Comparison of ENCODE assay signal across 8 cellular contexts in the genomic region with DNA sequence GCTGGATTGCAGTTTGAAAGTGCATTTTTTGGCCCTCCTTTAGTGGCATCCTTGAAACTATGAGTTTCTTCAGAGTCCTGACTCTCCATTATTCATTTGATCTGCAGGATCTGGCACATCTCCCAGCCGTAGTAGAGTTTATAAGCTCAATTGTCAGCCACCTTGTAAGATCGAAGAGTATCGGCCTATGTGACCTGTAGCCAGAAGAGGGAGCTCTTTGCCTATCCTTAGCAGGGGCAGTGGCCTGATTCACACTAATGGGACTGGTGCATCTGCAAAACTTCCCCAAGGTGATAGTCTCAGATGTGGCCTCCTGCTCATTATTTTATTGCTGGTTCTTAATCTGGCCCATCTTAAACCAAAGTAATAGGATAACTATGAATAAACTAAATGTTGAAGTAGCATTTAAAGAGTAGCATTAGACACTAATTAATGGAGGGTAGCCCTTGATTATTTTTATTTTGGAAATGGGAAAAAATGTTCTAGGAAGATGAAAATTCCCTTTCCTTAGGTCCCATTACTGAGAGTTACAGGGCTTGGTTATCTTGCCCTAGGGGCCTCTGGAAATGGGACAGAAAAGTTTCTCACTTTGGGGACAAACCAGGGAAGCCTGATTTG. TPM values are rescaled to one million over a fixed set of nuclear protein-coding genes. Genes with fewer than 3 reads are reported as not detected.
DNase-seq lines count a peak whose midpoint lies in the region; ATAC-seq and TF ChIP-seq lines count a peak whose summit lies in the region.

No MANE protein-coding gene starts in this region.

- no peak overlapping the region for H2AFZ ChIP-seq in GM23248

- H3K9me3 Mint-ChIP-seq in activated T-helper 2 cell treated with anti-CD3 and anti-CD28 coated beads, Interferon-gamma antibody, Interleukin-2, Interleukin-4, amounts not matched to agents 10 μg/mL and 5 μg/mL and 100 μg/mL, durations not matched to agents 14 hours and 24 hours and 36 hours = no peaks in the 10 kb centered on the region

- H3K4me3 Mint-ChIP-seq in activated T-helper 2 cell treated with anti-CD3 and anti-CD28 coated beads, Interferon-gamma antibody, Interleukin-2, Interleukin-4, amounts not matched to agents 10 μg/mL and 5 μg/mL and 100 μg/mL, durations not matched to agents 14 hours and 24 hours and 36 hours (ENCODE audit: low read depth) = no peak overlapping the region

- in situ Hi-C loops in GM23248 (cut with MboI) = no loop called here

- no peaks in the 10 kb centered on the region for H3K27me3 Mint-ChIP-seq in activated T-helper 2 cell treated with anti-CD3 and anti-CD28 coated beads, Interferon-gamma antibody, Interleukin-2, Interleukin-4, amounts not matched to agents 10 μg/mL and 5 μg/mL and 100 μg/mL, durations not matched to agents 14 hours and 24 hours and 36 hours (ENCODE audit: low read depth)

- H3K4me3 ChIP-seq in GM23248 = no peak overlapping the region
- no peak overlapping the region for H3K4me3 ChIP-seq in psoas muscle

- no peaks in the 10 kb centered on the region for H3K9me2 ChIP-seq in GM23248 (ENCODE audit: insufficient read depth)

- no peaks in the 10 kb centered on the region for H3K4me1 ChIP-seq in GM23248 (ENCODE audit: insufficient read depth)
- H3K4me1 ChIP-seq in psoas muscle = no peaks in the 10 kb centered on the region

- peaks cover 10% of the 10 kb centered on the region for H3K4me1 Mint-ChIP-seq in activated T-helper 2 cell treated with anti-CD3 and anti-CD28 coated beads, Interferon-gamma antibody, Interleukin-2, Interleukin-4, amounts not matched to agents 10 μg/mL and 5 μg/mL and 100 μg/mL, durations not matched to agents 14 hours and 24 hours and 36 hours (ENCODE audit: low read depth)

- peak; percentile 50 for TF ChIP-seq CTCF in psoas muscle (IDR thresholded peaks at IDR 0.05)

- H3K36me3 Mint-ChIP-seq in activated T-helper 2 cell treated with anti-CD3 and anti-CD28 coated beads, Interferon-gamma antibody, Interleukin-2, Interleukin-4, amounts not matched to agents 10 μg/mL and 5 μg/mL and 100 μg/mL, durations not matched to agents 14 hours and 24 hours and 36 hours (ENCODE audit: low read depth) = peaks cover 23% of the 10 kb centered on the region

- DNase-seq in GM04504 (ENCODE audit: low read depth) = peak; percentile 33
- DNase-seq in GM23248 = peak; percentile 78
- DNase-seq in RKO (ENCODE audit: low spot score) = peak; percentile 55
- peak; percentile 53 for DNase-seq in activated T-helper 2 cell treated with anti-CD3 and anti-CD28 coated beads, Interferon-gamma antibody, Interleukin-2, Interleukin-4, amounts not matched to agents 10 μg/mL and 5 μg/mL and 100 μg/mL, durations not matched to agents 14 hours and 24 hours and 36 hours (ENCODE audit: low spot score)
- DNase-seq in glomerular endothelial cell (ENCODE audit: extremely low read depth, low read depth, low spot score) = peak; percentile 39
- DNase-seq in psoas muscle = no peak
- DNase-seq in T1000 (lab: John Stamatoyannopoulos, UW) = no peak

- no peaks in the 10 kb centered on the region for H3K79me2 ChIP-seq in GM23248 (ENCODE audit: insufficient read depth)

- 58 to 61% methylated on average over 3 of the region's 3 CpGs for WGBS in GM23248 (ENCODE audit: low coverage in 1 of 2, low lambda C conversion rate in 2 of 2, missing lambda C conversion rate in 2 of 2), 2 experiments
- WGBS in psoas muscle, 3 donors = 22 to 41% (median 29%) methylated on average over 3 of the region's 3 CpGs

- H3K36me3 ChIP-seq in GM23248 (ENCODE audit: low read depth) (no peaks in the 10 kb centered on the region; the same call in 1 of the 2 replicates), KOPT-K1 (ENCODE audit: insufficient read depth, low read length) (no peaks in the 10 kb centered on the region), psoas muscle (ENCODE audit: insufficient read depth in 1 of 2, low read depth in 1 of 2) (no peaks in the 10 kb centered on the region)

- no peaks in the 10 kb centered on the region for H3K9me3 ChIP-seq in GM23248 (ENCODE audit: low read depth)
- no peaks in the 10 kb centered on the region for H3K9me3 ChIP-seq in KOPT-K1 (ENCODE audit: insufficient read depth, low read length, poor library complexity, severe bottlenecking)
- no peaks in the 10 kb centered on the region for H3K9me3 ChIP-seq in psoas muscle

- intact Hi-C loops in activated T-helper 2 cell treated with anti-CD3 and anti-CD28 coated beads, Interferon-gamma antibody, Interleukin-2, Interleukin-4, amounts not matched to agents 10 μg/mL and 5 μg/mL and 100 μg/mL, durations not matched to agents 14 hours and 24 hours and 36 hours (cut with micrococcal nuclease) = loop anchor here (2.0 to 5.0 kb wide), 3 partner anchors 180 to 405 kb away; partner anchors contain the start of gene SLC9C1
- intact Hi-C loops in psoas muscle (cut with DNase I) = loop anchor here in 1 of 2 donors (10.0 kb wide), 1 partner anchor 423 kb away; no protein-coding TSS in a partner anchor

- H3K4me2 ChIP-seq in GM23248 (ENCODE audit: unreplicated experiment) = no peak overlapping the region

- H3F3A ChIP-seq in GM23248 (ENCODE audit: insufficient read depth) = no peaks in the 10 kb centered on the region

- no peak overlapping the region for H3K27ac ChIP-seq in GM23248
- peak overlapping the region; percentile 95 for H3K27ac ChIP-seq in KOPT-K1 (ENCODE audit: low read depth, low read length, poor library complexity, severe bottlenecking)
- H3K27ac ChIP-seq in psoas muscle = no peak overlapping the region

- peak in 3 of 4 donors; percentile 48 to 66 (median 59) for ATAC-seq in psoas muscle

- H3K27ac Mint-ChIP-seq in activated T-helper 2 cell treated with anti-CD3 and anti-CD28 coated beads, Interferon-gamma antibody, Interleukin-2, Interleukin-4, amounts not matched to agents 10 μg/mL and 5 μg/mL and 100 μg/mL, durations not matched to agents 14 hours and 24 hours and 36 hours = no peak overlapping the region

- H3K27me3 ChIP-seq in GM23248 (replicated peaks; ENCODE audit: insufficient read depth) (no peaks in the 10 kb centered on the region), psoas muscle (ENCODE audit: insufficient read depth in 3 of 3, low read length in 2 of 3) (no peaks in the 10 kb centered on the region)

- H3K9ac ChIP-seq in GM23248 = no peak overlapping the region

- H4K20me1 ChIP-seq in GM23248 (ENCODE audit: insufficient read depth) = no peaks in the 10 kb centered on the region

RNA-seq across cellular contexts. Expression of gene GCSAM, which starts 21.2 kb away (rescaled TPM):
- total RNA-seq in GM23248 (2014; rRNA removed; shearing (Covaris generic)) = not detected in 2 replicates
- polyA plus RNA-seq in GM23248 (2016; fragmentation: Nextera tagmentation; extraction: Ambion mirVana) (0.19 and 0.20 TPM in 2 replicates), psoas muscle (under 1 TPM; 0.01 to 0.25 (median 0.04) TPM)
- 1.6 and 1.9 TPM in 2 replicates for total RNA-seq in activated T-helper 2 cell treated with anti-CD3 and anti-CD28 coated beads, Interferon-gamma antibody, Interleukin-2, Interleukin-4, amounts not matched to agents 10 μg/mL and 5 μg/mL and 100 μg/mL, durations not matched to agents 14 hours and 24 hours and 36 hours
- total RNA-seq in glomerular endothelial cell (not detected in 2 replicates), psoas muscle (not detected)

RNA-seq across cellular contexts. Expression of gene C3orf52, which starts 25.7 kb away (rescaled TPM):
- 1.3 and 3.5 TPM in 2 replicates for total RNA-seq in GM23248 (2014; rRNA removed; shearing (Covaris generic))
- polyA plus RNA-seq in GM23248 (2016; fragmentation: Nextera tagmentation; extraction: Ambion mirVana) (1.6 and 1.9 TPM in 2 replicates), psoas muscle (1 to 10 TPM in 2 of 3 donors, under 1 TPM in 1; 0.62 to 5.9 (median 1.9) TPM)
- total RNA-seq in activated T-helper 2 cell treated with anti-CD3 and anti-CD28 coated beads, Interferon-gamma antibody, Interleukin-2, Interleukin-4, amounts not matched to agents 10 μg/mL and 5 μg/mL and 100 μg/mL, durations not matched to agents 14 hours and 24 hours and 36 hours = 11.7 and 13.3 TPM in 2 replicates
- total RNA-seq in glomerular endothelial cell (3.7 and 3.8 TPM in 2 replicates), psoas muscle (1 to 10 TPM in 3 of 4 donors, under 1 TPM in 1; 0.86 to 2.8 (median 2.0) TPM)

Comparison
In these comparisons a context has a peak if more than half of its experiments do, and no peak if none do; other contexts are left out.
1. DNase-seq: peak in GM04504 (single experiment), GM23248 (single experiment), RKO (single experiment), activated T-helper 2 cell treated with anti-CD3 and anti-CD28 coated beads, Interferon-gamma antibody, Interleukin-2, Interleukin-4, amounts not matched to agents 10 μg/mL and 5 μg/mL and 100 μg/mL, durations not matched to agents 14 hours and 24 hours and 36 hours (single experiment) and glomerular endothelial cell (single experiment); none in psoas muscle (0 of 2) and T1000 (single experiment).